Comparison of ENCODE assay signal across 8 cellular contexts in the genomic region with DNA sequence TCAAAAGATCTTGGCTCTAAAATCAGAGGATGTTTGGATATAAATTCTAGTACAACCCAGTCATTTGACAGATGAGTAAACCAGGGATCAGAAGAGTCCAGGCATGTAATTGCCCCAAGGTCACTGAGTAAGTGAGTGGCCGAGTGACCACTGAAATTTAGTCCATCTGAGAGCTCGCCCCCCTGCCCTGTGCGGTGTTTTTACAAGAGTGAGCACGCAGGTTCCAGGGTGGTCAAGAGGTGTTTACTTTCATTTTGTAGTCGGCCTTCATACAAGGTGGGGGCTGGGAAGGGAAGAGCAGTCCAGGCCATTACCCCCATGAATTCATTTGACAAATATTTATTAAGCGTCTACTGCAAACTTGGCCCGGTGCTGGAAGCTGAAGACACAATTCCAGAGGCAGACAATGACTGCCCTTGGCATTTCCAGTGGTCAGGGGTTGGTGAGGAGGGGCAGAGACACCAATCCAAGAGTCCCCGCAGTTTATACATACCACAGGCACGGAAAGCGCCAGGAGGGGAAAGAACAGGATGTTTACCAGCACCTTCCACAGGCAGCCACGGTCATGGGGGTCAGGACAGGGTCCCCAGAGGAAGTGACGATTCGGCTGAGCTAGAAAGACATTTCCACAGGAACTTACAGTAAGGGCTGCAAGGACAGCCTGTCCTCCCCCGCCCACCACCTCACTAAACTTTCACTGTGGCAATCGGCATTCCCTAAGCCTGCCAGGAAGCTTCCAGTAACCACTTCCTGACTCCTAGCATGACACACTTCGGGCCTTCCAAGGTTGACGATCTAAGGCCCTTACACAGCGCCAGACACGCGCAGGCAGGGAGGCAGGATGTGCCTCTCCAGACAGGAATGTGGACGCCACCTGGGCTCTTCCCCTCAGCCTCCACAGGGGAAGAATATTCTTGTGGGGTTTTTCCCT. TPM values are rescaled to one million over a fixed set of nuclear protein-coding genes. Genes with fewer than 3 reads are reported as not detected.
A peak's percentile ranks its signal among the peaks of the same experiment; 100 is the strongest.
DNase-seq lines count a peak whose midpoint lies in the region; FAIRE-seq and TF ChIP-seq lines count a peak whose summit lies in the region.

No MANE protein-coding gene starts in this region.

- no peaks in the 10 kb centered on the region for H3K9me3 ChIP-seq in keratinocyte (ENCODE audit: control insufficient read depth, low read depth, low read length)

- no peaks in the 10 kb centered on the region for H4K20me1 ChIP-seq in keratinocyte (ENCODE audit: control insufficient read depth, extremely low read depth, insufficient read depth, low read length)

- in situ Hi-C loops in ACHN (cut with HindIII; ENCODE audit: low pct_ligation_motif_present, low pct_unique_long_range_greater_than_20kb, low sequenced_read_pairs), result no loop called here

- dilution Hi-C loops in keratinocyte (cut with MboI; ENCODE audit: extremely low pct_ligation_motif_present, low sequenced_read_pairs), result no loop called here

- no peak for TF ChIP-seq CTCF in keratinocyte (optimal IDR thresholded peaks at IDR 0.05 in 1 of 3, IDR thresholded peaks at IDR 0.05 in 1 of 3, conservative IDR thresholded peaks at IDR 0.05 in 1 of 3; ENCODE audit: extremely low read depth in 1 of 3, insufficient read depth in 2 of 3, low read length in 3 of 3)

- H3K4me2 ChIP-seq in keratinocyte (ENCODE audit: control insufficient read depth, extremely low read depth, insufficient read depth, low read depth, low read length), result peak overlapping the region; percentile 81

- no peaks in the 10 kb centered on the region for H3K36me3 ChIP-seq in keratinocyte (ENCODE audit: control insufficient read depth in 2 of 2, extremely low read depth in 1 of 2, insufficient read depth in 2 of 2, low read length in 2 of 2)

- H3K9me1 ChIP-seq in keratinocyte (ENCODE audit: control insufficient read depth, extremely low read depth, insufficient read depth, low read length), result no peaks in the 10 kb centered on the region

- no peak overlapping the region for H2AFZ ChIP-seq in keratinocyte (ENCODE audit: control insufficient read depth, low read length)

- H3K4me3 ChIP-seq in keratinocyte (ENCODE audit: control insufficient read depth in 2 of 3, extremely low read depth in 1 of 3, insufficient read depth in 2 of 3, low read depth in 1 of 3, low read length in 3 of 3), result peak overlapping the region; percentile 13 to 62 (median 57)

- H3K79me2 ChIP-seq in keratinocyte (ENCODE audit: control insufficient read depth, insufficient read depth, low read length), result no peaks in the 10 kb centered on the region

- peak overlapping the region; percentile 79 for H3K9ac ChIP-seq in keratinocyte (ENCODE audit: control insufficient read depth, extremely low read depth, insufficient read depth, low read length)

- no peaks in the 10 kb centered on the region for H3K27me3 ChIP-seq in keratinocyte (ENCODE audit: control insufficient read depth, extremely low read depth, insufficient read depth, low read length)

- H3K27ac ChIP-seq in keratinocyte (ENCODE audit: control insufficient read depth, insufficient read depth, low read length), result peak overlapping the region; percentile 95

- peaks cover 52% of the 10 kb centered on the region for H3K4me1 ChIP-seq in keratinocyte (ENCODE audit: control insufficient read depth, extremely low read depth, insufficient read depth, low read length)

- DNase-seq in ACHN (peak; percentile 99), HT-29 (ENCODE audit: low spot score) (peak; percentile 64), astrocyte of the hippocampus (ENCODE audit: low read depth, low spot score) (peak; percentile 91), keratinocyte (ENCODE audit: low read depth, low spot score) (peak; percentile 97), NCI-H345 (lab: John Stamatoyannopoulos, UW) (no peak), SKM-1 (lab: John Stamatoyannopoulos, UW; ENCODE audit: unreplicated experiment) (no peak)
- peak; percentile 34 for DNase-seq in stimulated activated CD8-positive, alpha-beta memory T cell treated with anti-CD3 and anti-CD28 coated beads, Interleukin-4, amount 100 ng/mL, for 48 hours
- DNase-seq in stimulated activated CD4-positive, alpha-beta T cell treated with anti-CD3 and anti-CD28 coated beads, Interleukin-1b, Interleukin-23, amount 100 ng/mL, for 48 hours, result no peak

- peak; percentile 97 for FAIRE-seq in keratinocyte (lab: Jason Lieb, UNC)

RNA-seq across cellular contexts. Expression of gene MT2A, which starts 1.4 kb away (rescaled TPM):
- total RNA-seq in HT-29 (2014; rRNA removed; shearing (Covaris generic)), result 44.1 and 51.4 TPM in 2 replicates
- polyA plus RNA-seq in keratinocyte, result 489 to 1,016 TPM (median 990 TPM) in 3 replicates
- 310 TPM for polyA plus RNA-seq in keratinocyte (2011; ENCODE audit: low read depth)
- 741 and 1,546 TPM in 2 replicates for polyA plus RNA-seq in keratinocyte (2011; cell fraction: cytosol; rRNA removed)
- 335 and 470 TPM in 2 replicates for polyA plus RNA-seq in keratinocyte (2011; cell fraction: nucleus; rRNA removed)
- 2,479 and 10,771 TPM in 2 replicates for polyA plus RNA-seq in keratinocyte (2012; ENCODE audit: low replicate concordance)
- 401 to 1,828 TPM (median 417 TPM) in 3 replicates for polyA minus RNA-seq in keratinocyte
- 2,677 TPM for polyA minus RNA-seq in keratinocyte (2011; cell fraction: cytosol; rRNA and poly(A)+ RNA removed)
- 152 and 202 TPM in 2 replicates for polyA minus RNA-seq in keratinocyte (2011; cell fraction: nucleus; rRNA and poly(A)+ RNA removed)

RNA-seq across cellular contexts. Expression of gene MT3, which starts 17.6 kb away (rescaled TPM):
- total RNA-seq in HT-29 (2014; rRNA removed; shearing (Covaris generic)), result 3.5 TPM in 1 of 2 replicates, not detected in the other
- polyA plus RNA-seq in keratinocyte, result not detected in 3 replicates
- not detected for polyA plus RNA-seq in keratinocyte (2011; ENCODE audit: low read depth)
- not detected in 2 replicates for polyA plus RNA-seq in keratinocyte (2011; cell fraction: cytosol; rRNA removed)
- not detected in 2 replicates for polyA plus RNA-seq in keratinocyte (2011; cell fraction: nucleus; rRNA removed)
- not detected in 2 replicates for polyA plus RNA-seq in keratinocyte (2012; ENCODE audit: low replicate concordance)
- polyA minus RNA-seq in keratinocyte, result not detected in 3 replicates
- polyA minus RNA-seq in keratinocyte (2011; cell fraction: cytosol; rRNA and poly(A)+ RNA removed), result not detected
- not detected in 2 replicates for polyA minus RNA-seq in keratinocyte (2011; cell fraction: nucleus; rRNA and poly(A)+ RNA removed)

RNA-seq across cellular contexts. Expression of gene MT1E, which starts 18.6 kb away (rescaled TPM):
- 493 and 525 TPM in 2 replicates for total RNA-seq in HT-29 (2014; rRNA removed; shearing (Covaris generic))
- 394 to 1,732 TPM (median 404 TPM) in 3 replicates for polyA plus RNA-seq in keratinocyte
- 55.2 TPM for polyA plus RNA-seq in keratinocyte (2011; ENCODE audit: low read depth)
- polyA plus RNA-seq in keratinocyte (2011; cell fraction: cytosol; rRNA removed), result 1,504 and 3,462 TPM in 2 replicates
- 621 and 624 TPM in 2 replicates for polyA plus RNA-seq in keratinocyte (2011; cell fraction: nucleus; rRNA removed)
- polyA plus RNA-seq in keratinocyte (2012; ENCODE audit: low replicate concordance), result 688 and 1,595 TPM in 2 replicates
- 298 to 744 TPM (median 398 TPM) in 3 replicates for polyA minus RNA-seq in keratinocyte
- 667 TPM for polyA minus RNA-seq in keratinocyte (2011; cell fraction: cytosol; rRNA and poly(A)+ RNA removed)
- 76.9 and 81.7 TPM in 2 replicates for polyA minus RNA-seq in keratinocyte (2011; cell fraction: nucleus; rRNA and poly(A)+ RNA removed)

RNA-seq across cellular contexts. Expression of gene MT1M, which starts 25.5 kb away (rescaled TPM):
- not detected in 2 replicates for total RNA-seq in HT-29 (2014; rRNA removed; shearing (Covaris generic))
- polyA plus RNA-seq in keratinocyte, result 0.20 to 0.74 TPM (median 0.24 TPM) in 3 replicates
- not detected for polyA plus RNA-seq in keratinocyte (2011; ENCODE audit: low read depth)
- 0.32 and 0.65 TPM in 2 replicates for polyA plus RNA-seq in keratinocyte (2011; cell fraction: cytosol; rRNA removed)
- polyA plus RNA-seq in keratinocyte (2011; cell fraction: nucleus; rRNA removed), result 0.27 TPM in 1 of 2 replicates, not detected in the other
- polyA plus RNA-seq in keratinocyte (2012; ENCODE audit: low replicate concordance), result 0.79 and 1.1 TPM in 2 replicates
- 0.56 to 0.76 TPM in 2 of 3 replicates, not detected in the other for polyA minus RNA-seq in keratinocyte
- not detected for polyA minus RNA-seq in keratinocyte (2011; cell fraction: cytosol; rRNA and poly(A)+ RNA removed)
- polyA minus RNA-seq in keratinocyte (2011; cell fraction: nucleus; rRNA and poly(A)+ RNA removed), result not detected in 2 replicates

RNA-seq across cellular contexts. Expression of gene MT1A, which starts 31.5 kb away (rescaled TPM):
- total RNA-seq in HT-29 (2014; rRNA removed; shearing (Covaris generic)), result 2.0 and 6.6 TPM in 2 replicates
- polyA plus RNA-seq in keratinocyte, result not detected in 3 replicates
- polyA plus RNA-seq in keratinocyte (2011; ENCODE audit: low read depth), result not detected
- not detected in 2 replicates for polyA plus RNA-seq in keratinocyte (2011; cell fraction: cytosol; rRNA removed)
- polyA plus RNA-seq in keratinocyte (2011; cell fraction: nucleus; rRNA removed), result not detected in 2 replicates
- 0.93 TPM in 1 of 2 replicates, not detected in the other for polyA plus RNA-seq in keratinocyte (2012; ENCODE audit: low replicate concordance)
- polyA minus RNA-seq in keratinocyte, result not detected in 3 replicates
- polyA minus RNA-seq in keratinocyte (2011; cell fraction: cytosol; rRNA and poly(A)+ RNA removed), result not detected
- polyA minus RNA-seq in keratinocyte (2011; cell fraction: nucleus; rRNA and poly(A)+ RNA removed), result not detected in 2 replicates

Comparison
In these comparisons a context has a peak if more than half of its experiments do, and no peak if none do; other contexts are left out.
1. DNase-seq: peak in ACHN (single experiment), HT-29 (single experiment), astrocyte of the hippocampus (single experiment), keratinocyte (single experiment) and stimulated activated CD8-positive, alpha-beta memory T cell treated with anti-CD3 and anti-CD28 coated beads, Interleukin-4, amount 100 ng/mL, for 48 hours (single experiment); none in NCI-H345 (single experiment), SKM-1 (single experiment) and stimulated activated CD4-positive, alpha-beta T cell treated with anti-CD3 and anti-CD28 coated beads, Interleukin-1b, Interleukin-23, amount 100 ng/mL, for 48 hours (single experiment).